Comparison of ENCODE assay signal across 17 cellular contexts in the genomic region with DNA sequence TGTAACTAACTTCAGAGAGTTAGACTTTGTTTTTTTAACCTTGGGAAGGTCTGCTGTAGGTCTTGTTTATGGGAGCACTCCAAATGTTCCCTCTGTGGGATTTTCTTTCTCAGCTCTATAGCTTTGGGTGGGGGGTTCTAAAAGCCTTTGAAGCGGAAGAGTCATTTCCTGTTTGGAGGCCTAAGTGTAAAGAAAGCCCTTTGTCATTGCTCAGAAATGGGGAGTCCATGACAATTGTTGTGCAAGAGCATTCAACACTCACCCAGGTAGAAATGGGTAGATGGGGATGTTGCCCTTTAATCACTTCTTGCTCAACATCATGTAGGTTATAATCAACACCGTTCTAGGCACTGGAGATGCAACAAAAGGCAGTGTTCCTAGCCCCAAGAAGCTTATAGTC.
"Had no signal": no experiment of that assay in that cellular context is flagged by ENCODE, and none has a peak within 500 bp of the region (broad histone marks: within the 10 kb centered on the region; RNA-seq: fewer than 3 reads in every experiment).

No MANE protein-coding gene starts in this region.

- H3K27ac Mint-ChIP-seq: activated B cell treated with CpG ODN at 0.5 μM for 24 hours; activated CD4-positive, alpha-beta T cell treated with anti-CD3 and anti-CD28 coated beads, Interleukin-2, amount 10 ng/mL, durations not matched to agents 24 days and 14 days; activated T-helper 17 cell treated with anti-CD3 and anti-CD28 coated beads, Interleukin-2, amount 50 U/mL, for 72 hours; T-helper 17 cell had no signal

- H3K36me3 ChIP-seq: ascending aorta, gastrocnemius medialis, heart left ventricle, prostate gland, right lobe of liver, suprapubic skin had no signal

- H3K27me3 ChIP-seq: ascending aorta, gastrocnemius medialis, heart left ventricle, right lobe of liver, suprapubic skin had no signal

- DNase-seq: activated B cell treated with CpG ODN at 0.5 μM for 24 hours; activated CD4-positive, alpha-beta T cell treated with anti-CD3 and anti-CD28 coated beads, Interleukin-2, amount 10 ng/mL, durations not matched to agents 24 days and 14 days; activated naive CD4-positive, alpha-beta T cell treated with Interleukin-2 at 50 U/mL for 16 hours; activated T-cell treated with anti-CD3 and anti-CD28 coated beads for 4 hours; gastrocnemius medialis; heart left ventricle; right lobe of liver; stimulated activated CD4-positive, alpha-beta T cell treated with anti-CD3 and anti-CD28 coated beads, Interleukin-4, amount 100 ng/mL, for 4 hours; stimulated activated CD8-positive, alpha-beta memory T cell treated with anti-CD3 and anti-CD28 coated beads, Interleukin-4, amount 100 ng/mL, for 48 hours; stimulated activated naive CD4-positive, alpha-beta T cell treated with Interleukin-2 at 50 U/mL for 16 hours; T-helper 17 cell had no signal

- H3K9me3 Mint-ChIP-seq: activated B cell treated with CpG ODN at 0.5 μM for 24 hours had no signal

- H3K9me3 ChIP-seq: ascending aorta, gastrocnemius medialis, heart left ventricle, prostate gland, right lobe of liver, suprapubic skin had no signal

- H3K4me1 Mint-ChIP-seq: neural crest cell had no signal

- ATAC-seq: activated T-helper 17 cell treated with anti-CD3 and anti-CD28 coated beads, Interleukin-2, amount 50 U/mL, for 72 hours; gastrocnemius medialis; heart left ventricle; right lobe of liver; T-helper 17 cell had no signal

- H3K4me2 ChIP-seq: smooth muscle cell had no signal

- H3K27me3 Mint-ChIP-seq: activated B cell treated with CpG ODN at 0.5 μM for 24 hours, T-helper 17 cell had no signal

- H3K4me1 ChIP-seq: ascending aorta, gastrocnemius medialis, heart left ventricle, prostate gland, right lobe of liver, suprapubic skin had no signal

- H3K4me3 Mint-ChIP-seq: activated B cell treated with CpG ODN at 0.5 μM for 24 hours; activated CD4-positive, alpha-beta T cell treated with anti-CD3 and anti-CD28 coated beads, Interleukin-2, amount 10 ng/mL, durations not matched to agents 24 days and 14 days; activated T-helper 17 cell treated with anti-CD3 and anti-CD28 coated beads, Interleukin-2, amount 50 U/mL, for 72 hours; neural crest cell; T-helper 17 cell had no signal

- H3K4me3 ChIP-seq: ascending aorta, gastrocnemius medialis, heart left ventricle, prostate gland, right lobe of liver, smooth muscle cell, suprapubic skin had no signal

- H3K27ac ChIP-seq: ascending aorta, gastrocnemius medialis, heart left ventricle, prostate gland, right lobe of liver, suprapubic skin had no signal
